Comparison of ENCODE assay signal across 9 cellular contexts in genomic region chr18:49447810-49448745, GRCh38. TPM values are rescaled to one million over a fixed set of nuclear protein-coding genes. Genes with fewer than 3 reads are reported as not detected.
A peak's percentile ranks its signal among the peaks of the same experiment; 100 is the strongest.
DNase-seq lines count a peak whose midpoint lies in the region; ATAC-seq and TF ChIP-seq lines count a peak whose summit lies in the region.
"Had no signal": no experiment of that assay in that cellular context is flagged by ENCODE, and none has a peak within 500 bp of the region (broad histone marks: within the 10 kb centered on the region; RNA-seq: fewer than 3 reads in every experiment).

No MANE protein-coding gene starts in this region.

- H3K4me1 ChIP-seq in DOHH2 (ENCODE audit: control insufficient read depth, low read length) = peaks cover 11% of the 10 kb centered on the region
- H3K4me1 ChIP-seq in Loucy (ENCODE audit: insufficient read depth, low read length, poor library complexity, severe bottlenecking) = no peaks in the 10 kb centered on the region
- H3K4me1 ChIP-seq in SJCRH30 = no peaks in the 10 kb centered on the region
- H3K4me1 ChIP-seq in lung (ENCODE audit: control insufficient read depth in 2 of 2, insufficient read depth in 2 of 2, low read length in 2 of 2) = no peaks in the 10 kb centered on the region

- DNase-seq in SJCRH30 (peak; percentile 47 to 80), chondrocyte (ENCODE audit: low spot score) (no peak), lung (ENCODE audit: low spot score) (no peak), middle frontal gyrus (ENCODE audit: extremely low spot score, low spot score) (no peak), retina (no peak)
- DNase-seq: activated B cell treated with CpG ODN at 0.5 μM for 24 hours had no signal

- no peak overlapping the region for H3K4me3 Mint-ChIP-seq in chondrocyte (ENCODE audit: unreplicated experiment)
- H3K4me3 Mint-ChIP-seq: activated B cell treated with CpG ODN at 0.5 μM for 24 hours had no signal

- WGBS in lung, 2 donors = 76 to 83% methylated on average over 3 of the region's 3 CpGs

- H3K27me3 ChIP-seq in DOHH2 (ENCODE audit: control insufficient read depth, low read length) (no peaks in the 10 kb centered on the region), Loucy (ENCODE audit: insufficient read depth, low read length, poor library complexity, severe bottlenecking) (no peaks in the 10 kb centered on the region), SJCRH30 (no peaks in the 10 kb centered on the region), lung (ENCODE audit: control insufficient read depth, insufficient read depth) (no peaks in the 10 kb centered on the region)

- H3K27me3 Mint-ChIP-seq in chondrocyte (ENCODE audit: low read depth) = no peaks in the 10 kb centered on the region
- H3K27me3 Mint-ChIP-seq: activated B cell treated with CpG ODN at 0.5 μM for 24 hours had no signal

- peaks cover 15% of the 10 kb centered on the region; the same call in 1 of the 2 replicates for H3K9me3 ChIP-seq in DOHH2 (ENCODE audit: control insufficient read depth, insufficient read depth, low read length)
- H3K9me3 ChIP-seq in Loucy (ENCODE audit: insufficient read depth, low read depth, low read length) = no peaks in the 10 kb centered on the region; the same call in 1 of the 2 replicates
- H3K9me3 ChIP-seq in SJCRH30 (replicated peaks) = peaks cover 13% of the 10 kb centered on the region
- H3K9me3 ChIP-seq in lung (ENCODE audit: control insufficient read depth in 2 of 2, insufficient read depth in 1 of 2, low read length in 1 of 2) = peaks cover 0 to 6% of the 10 kb centered on the region in 2 donors

- H3K4me3 ChIP-seq in DOHH2 (ENCODE audit: low read length) (no peak overlapping the region), Loucy (ENCODE audit: low read length, poor library complexity, severe bottlenecking) (no peak overlapping the region), SJCRH30 (no peak overlapping the region), lung (no peak overlapping the region)

- H3K4me2 ChIP-seq in DOHH2 (ENCODE audit: low read length) (no peak overlapping the region), Loucy (ENCODE audit: low read depth, low read length, poor library complexity, severe bottlenecking) (no peak overlapping the region)

- no peaks in the 10 kb centered on the region for H3K4me1 Mint-ChIP-seq in chondrocyte (ENCODE audit: low read depth)

- no peak overlapping the region for H3K27ac Mint-ChIP-seq in chondrocyte (ENCODE audit: unreplicated experiment)
- H3K27ac Mint-ChIP-seq: activated B cell treated with CpG ODN at 0.5 μM for 24 hours had no signal

- no peak overlapping the region for H3K9ac ChIP-seq in Loucy (ENCODE audit: low read depth, low read length, poor library complexity, severe bottlenecking)

- H3K79me2 ChIP-seq in DOHH2 (ENCODE audit: control insufficient read depth, low read length) (peaks cover 92% of the 10 kb centered on the region), Loucy (ENCODE audit: insufficient read depth, low read length) (peaks cover 41% of the 10 kb centered on the region)

- H3K36me3 ChIP-seq in DOHH2 (ENCODE audit: control insufficient read depth, low read length) = peaks cover 44% of the 10 kb centered on the region
- H3K36me3 ChIP-seq in Loucy (ENCODE audit: insufficient read depth, low read length) = no peaks in the 10 kb centered on the region
- H3K36me3 ChIP-seq in SJCRH30 = no peaks in the 10 kb centered on the region; the same call in none of the 2 replicates
- peaks cover 0 to 5% of the 10 kb centered on the region in 2 donors for H3K36me3 ChIP-seq in lung (ENCODE audit: control insufficient read depth in 2 of 2, insufficient read depth in 2 of 2, low read length in 2 of 2)

- H3K9me3 Mint-ChIP-seq in chondrocyte (ENCODE audit: low read depth) = peaks cover 20% of the 10 kb centered on the region

- H4K20me1 ChIP-seq in DOHH2 (ENCODE audit: control insufficient read depth, insufficient read depth, low read depth, low read length) (no peaks in the 10 kb centered on the region), Loucy (ENCODE audit: insufficient read depth, low read length, poor library complexity, severe bottlenecking) (peaks cover 4% of the 10 kb centered on the region)

- no peak for ATAC-seq in lung (ENCODE audit: insufficient read depth, low FRiP score)
- ATAC-seq in HG03135 (IDR thresholded peaks at IDR 0.05; ENCODE audit: unreplicated experiment) = no peak

- TF ChIP-seq CTCF in DOHH2 (IDR thresholded peaks at IDR 0.05; ENCODE audit: low read depth, low read length, poor library complexity, severe bottlenecking) (peak; percentile 76), Loucy (conservative IDR thresholded peaks at IDR 0.05; ENCODE audit: low read length) (peak; percentile 80), chondrocyte (IDR thresholded peaks at IDR 0.05) (peak; percentile 78), lung (IDR thresholded peaks at IDR 0.05; ENCODE audit: control extremely low read depth, extremely low read depth) (peak; percentile 37)

- H2AFZ ChIP-seq in Loucy (ENCODE audit: low read length) = no peak overlapping the region

- no peaks in the 10 kb centered on the region for H3K9me2 ChIP-seq in DOHH2 (replicated peaks; ENCODE audit: control insufficient read depth, low read length)
- no peaks in the 10 kb centered on the region for H3K9me2 ChIP-seq in Loucy (replicated peaks; ENCODE audit: low read depth, low read length)

- H3K36me3 Mint-ChIP-seq in chondrocyte (ENCODE audit: low read depth) = peaks cover 10% of the 10 kb centered on the region

- no peak overlapping the region for H3K27ac ChIP-seq in DOHH2 (ENCODE audit: low read depth, low read length)
- no peak overlapping the region for H3K27ac ChIP-seq in SJCRH30
- H3K27ac ChIP-seq in lung (ENCODE audit: low read depth in 1 of 2, low read length in 1 of 2) = no peak overlapping the region

- no peaks in the 10 kb centered on the region for H3F3A ChIP-seq in DOHH2 (ENCODE audit: control insufficient read depth, insufficient read depth)
- H3F3A ChIP-seq in Loucy (ENCODE audit: low read depth) = no peaks in the 10 kb centered on the region

RNA-seq across cellular contexts. Expression of gene DYM, which starts 12.4 kb away (rescaled TPM):
- 52.1 and 57.2 TPM in 2 replicates for total RNA-seq in SJCRH30 (2014; rRNA removed; shearing (Covaris generic))
- 62.8 to 82.3 TPM (median 75.0 TPM) in 3 replicates for total RNA-seq in chondrocyte
- 10 to 100 TPM; 59.4 to 94.2 TPM for total RNA-seq in lung
- 10 to 100 TPM; 15.6 to 17.2 TPM for polyA plus RNA-seq in lung

RNA-seq across cellular contexts. Expression of gene C18orf32, which starts 39.0 kb away (rescaled TPM):
- 14.6 and 21.5 TPM in 2 replicates for total RNA-seq in SJCRH30 (2014; rRNA removed; shearing (Covaris generic))
- 48.6 to 52.7 TPM (median 48.7 TPM) in 3 replicates for total RNA-seq in chondrocyte
- 10 to 100 TPM; 50.9 to 58.0 TPM for total RNA-seq in lung
- 10 to 100 TPM; 77.4 to 81.7 TPM for polyA plus RNA-seq in lung

RNA-seq across cellular contexts. Expression of gene RPL17, which starts 44.2 kb away (rescaled TPM):
- 3,403 and 3,465 TPM in 2 replicates for total RNA-seq in SJCRH30 (2014; rRNA removed; shearing (Covaris generic))
- total RNA-seq in chondrocyte (996 to 1,053 TPM (median 1,051 TPM) in 3 replicates), lung (1,000 to 10,000 TPM; 1,164 to 1,344 TPM)
- polyA plus RNA-seq in lung = 1,000 to 10,000 TPM; 2,026 to 3,280 TPM

Comparison
In these comparisons a context has a peak if more than half of its experiments do, and no peak if none do; other contexts are left out.
1. DNase-seq: peak in SJCRH30 (2 of 2); none in chondrocyte (single experiment), lung (single experiment), middle frontal gyrus (single experiment) and retina (single experiment).
2. Peak in every context shown above with its lines, with median percentiles within 50 percentile points of each other: CTCF ChIP-seq.